In the genomic region with DNA sequence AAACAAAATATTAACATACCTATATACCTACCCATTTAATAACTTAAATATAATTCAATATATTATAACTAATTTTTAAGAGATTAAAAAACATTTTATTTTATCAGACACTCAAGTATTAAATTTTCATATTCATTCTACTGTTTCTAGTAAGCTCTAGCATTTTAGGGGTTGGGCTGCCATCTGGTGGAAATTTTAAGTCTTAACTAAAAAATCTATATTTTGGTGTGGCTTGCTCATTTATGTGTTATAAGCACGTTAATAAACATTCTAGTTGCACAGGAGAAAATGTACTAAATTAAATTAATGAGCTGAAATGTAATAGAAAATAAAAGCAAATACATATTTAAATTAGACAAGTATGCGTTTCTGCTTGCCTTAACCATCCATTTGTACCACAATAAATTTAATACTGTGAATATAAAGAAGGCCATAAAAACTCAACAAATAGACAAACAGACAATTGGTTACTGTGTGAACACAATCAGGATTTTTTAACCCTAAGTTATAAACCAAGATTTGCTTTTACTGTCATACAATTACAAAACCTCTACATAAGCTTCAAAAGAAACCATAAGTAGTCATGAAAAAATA, we compare ENCODE assay signal across 9 cellular contexts.
DNase-seq lines count a peak whose midpoint lies in the region; ATAC-seq, FAIRE-seq and TF ChIP-seq lines count a peak whose summit lies in the region.
"Had no signal": no experiment of that assay in that cellular context is flagged by ENCODE, and none has a peak within 500 bp of the region (broad histone marks: within the 10 kb centered on the region; RNA-seq: fewer than 3 reads in every experiment).

No MANE protein-coding gene starts in this region.

- H3K9me1 ChIP-seq in K562 (ENCODE audit: control insufficient read depth, insufficient read depth, low read length): no peaks in the 10 kb centered on the region

- no peaks in the 10 kb centered on the region for H4K20me1 ChIP-seq in K562 (replicated peaks; ENCODE audit: control insufficient read depth, insufficient read depth, low read length)

- peak; percentile 65 to 79 for TF ChIP-seq RAD21 in K562 (CRISPR knock-in tag; conservative IDR thresholded peaks at IDR 0.05 in 1 of 2, IDR thresholded peaks at IDR 0.05 in 1 of 2)

- H3K4me1 Mint-ChIP-seq in activated CD4-positive, alpha-beta T cell treated with anti-CD3 and anti-CD28 coated beads for 36 hours: no peaks in the 10 kb centered on the region
- no peaks in the 10 kb centered on the region for H3K4me1 Mint-ChIP-seq in activated CD4-positive, alpha-beta T cell treated with anti-CD3 and anti-CD28 coated beads, Interleukin-2, amount 10 ng/mL, durations not matched to agents 7 days and 5 days

- H3K4me1 ChIP-seq in K562 (replicated peaks in 1 of 2; ENCODE audit: control insufficient read depth in 2 of 2, insufficient read depth in 2 of 2, low read length in 2 of 2): no peaks in the 10 kb centered on the region
- H3K4me1 ChIP-seq in sigmoid colon: no peaks in the 10 kb centered on the region
- H3K4me1 ChIP-seq: parathyroid adenoma had no signal

- TF ChIP-seq POLR2A in K562 (conservative IDR thresholded peaks at IDR 0.05) (no peak), sigmoid colon (IDR thresholded peaks at IDR 0.05) (no peak)

- POLR2A ChIA-PET in activated CD4-positive, alpha-beta T cell treated with anti-CD3 and anti-CD28 coated beads for 36 hours (lab: Charles Lee): no interaction called here
- POLR2A ChIA-PET in activated CD4-positive, alpha-beta T cell treated with anti-CD3 and anti-CD28 coated beads, Interleukin-2, amount 10 ng/mL, durations not matched to agents 7 days and 5 days (lab: Charles Lee): no interaction called here
- POLR2A ChIA-PET in K562 (lab: Yijun Ruan, JAX): no interaction called here

- in situ Hi-C loops in K562 (cut with MboI): loop anchor here (25.0 kb wide), 1 partner anchor 429 kb away; no protein-coding TSS in a partner anchor

- no peak overlapping the region for H3K27ac Mint-ChIP-seq in activated CD4-positive, alpha-beta T cell treated with anti-CD3 and anti-CD28 coated beads for 36 hours
- H3K27ac Mint-ChIP-seq in activated CD4-positive, alpha-beta T cell treated with anti-CD3 and anti-CD28 coated beads, Interleukin-2, amount 10 ng/mL, durations not matched to agents 7 days and 5 days: no peak overlapping the region

- no peak for ATAC-seq in activated CD4-positive, alpha-beta T cell treated with anti-CD3 and anti-CD28 coated beads for 36 hours
- ATAC-seq in K562 (no peak), HG03521 (IDR thresholded peaks at IDR 0.05; ENCODE audit: unreplicated experiment) (no peak)

- no TSS peak for BruUV-seq in K562 (replicated peaks; lab: Mats Ljungman, UMichigan)

- no peaks in the 10 kb centered on the region for H3K27me3 ChIP-seq in K562 (ENCODE audit: control insufficient read depth in 2 of 2, insufficient read depth in 2 of 2, low read length in 2 of 2)
- no peaks in the 10 kb centered on the region for H3K27me3 ChIP-seq in sigmoid colon

- H3K9ac ChIP-seq in K562 (ENCODE audit: insufficient read depth in 1 of 2, low read depth in 2 of 2, low read length in 2 of 2): no peak overlapping the region
- H3K9ac ChIP-seq: parathyroid adenoma had no signal

- no peak for FAIRE-seq in K562 (lab: Jason Lieb, UNC)

- H3K36me3 ChIP-seq in K562 (ENCODE audit: control insufficient read depth, insufficient read depth, low read length) (no peaks in the 10 kb centered on the region), sigmoid colon (no peaks in the 10 kb centered on the region)

- TF ChIP-seq CTCF in K562 (IDR thresholded peaks at IDR 0.05 in 2 of 3, conservative IDR thresholded peaks at IDR 0.05 in 1 of 3; ENCODE audit: insufficient read depth in 2 of 3, low read depth in 1 of 3, low read length in 3 of 3) (peak in 2 of 3 experiments; percentile 18 to 50; a peak in 3 of 6 replicates), sigmoid colon (IDR thresholded peaks at IDR 0.05) (peak in 1 of 4 experiments; percentile 21)

- H3K79me2 ChIP-seq in K562 (ENCODE audit: control insufficient read depth, insufficient read depth, low read length): no peaks in the 10 kb centered on the region
- H3K79me2 ChIP-seq: parathyroid adenoma had no signal

- H3K4me2 ChIP-seq in K562 (ENCODE audit: insufficient read depth, low read length): no peak overlapping the region

- CTCF ChIA-PET in activated CD4-positive, alpha-beta T cell treated with anti-CD3 and anti-CD28 coated beads for 36 hours (lab: Charles Lee): no interaction called here
- CTCF ChIA-PET in activated CD4-positive, alpha-beta T cell treated with anti-CD3 and anti-CD28 coated beads, Interleukin-2, amount 10 ng/mL, durations not matched to agents 7 days and 5 days (lab: Charles Lee): no interaction called here
- CTCF ChIA-PET in K562 (lab: Yijun Ruan, JAX; ENCODE audit: low intra/inter-chr PET ratio): interaction anchor here (0.7 kb wide), 1 partner anchor 96 kb away, joined by 3 read pairs; no protein-coding TSS in a partner anchor

- H3K27ac ChIP-seq in K562 (ENCODE audit: extremely low read depth, low read depth, low read length) (no peak overlapping the region), sigmoid colon (no peak overlapping the region)
- H3K27ac ChIP-seq: parathyroid adenoma had no signal

- H3K9me3 Mint-ChIP-seq in activated CD4-positive, alpha-beta T cell treated with anti-CD3 and anti-CD28 coated beads for 36 hours (ENCODE audit: low read depth): peaks cover 1% of the 10 kb centered on the region
- H3K9me3 Mint-ChIP-seq in activated CD4-positive, alpha-beta T cell treated with anti-CD3 and anti-CD28 coated beads, Interleukin-2, amount 10 ng/mL, durations not matched to agents 7 days and 5 days: no peaks in the 10 kb centered on the region

- intact Hi-C loops in activated CD4-positive, alpha-beta T cell treated with anti-CD3 and anti-CD28 coated beads for 36 hours (cut with DNase I, micrococcal nuclease): loop anchor here in 1 of 2 experiments (2.0 kb wide), 1 partner anchor 422 kb away; no protein-coding TSS in a partner anchor
- intact Hi-C loops in K562 (cut with micrococcal nuclease) (loop anchor here (5.0 kb wide), 1 partner anchor 419 kb away; no protein-coding TSS in a partner anchor), sigmoid colon (cut with DNase I) (no loop called here)

- H3K4me3 ChIP-seq in K562: no peak overlapping the region
- no peak overlapping the region for H3K4me3 ChIP-seq in sigmoid colon

- WGBS in K562 (ENCODE audit: insufficient coverage, low coverage, missing lambda C conversion rate): 2% methylated on average over 2 of the region's 2 CpGs
- WGBS in sigmoid colon, 2 donors: 7 to 27% methylated on average over 2 of the region's 2 CpGs

- H3K36me3 Mint-ChIP-seq in activated CD4-positive, alpha-beta T cell treated with anti-CD3 and anti-CD28 coated beads for 36 hours (ENCODE audit: low read depth): no peaks in the 10 kb centered on the region
- no peaks in the 10 kb centered on the region for H3K36me3 Mint-ChIP-seq in activated CD4-positive, alpha-beta T cell treated with anti-CD3 and anti-CD28 coated beads, Interleukin-2, amount 10 ng/mL, durations not matched to agents 7 days and 5 days (ENCODE audit: low read depth)

- TF ChIP-seq EP300 in K562 (IDR thresholded peaks at IDR 0.05; ENCODE audit: low read length) (no peak), sigmoid colon (IDR thresholded peaks at IDR 0.05) (no peak)

- no peaks in the 10 kb centered on the region for H3K9me3 ChIP-seq in K562 (replicated peaks; ENCODE audit: control insufficient read depth, insufficient read depth, low read depth, low read length)
- H3K9me3 ChIP-seq in sigmoid colon: no peaks in the 10 kb centered on the region

- peak; percentile 11 for DNase-seq in activated CD4-positive, alpha-beta T cell treated with anti-CD3 and anti-CD28 coated beads for 36 hours
- DNase-seq in activated CD4-positive, alpha-beta T cell treated with anti-CD3 and anti-CD28 coated beads, Interleukin-2, amount 10 ng/mL, durations not matched to agents 7 days and 5 days: no peak
- peak; percentile 56 for DNase-seq in NCI-H526 treated with DMSO at 0.1 percent for 48 hours (lab: John Stamatoyannopoulos, UW)
- peak in 3 of 4 experiments; percentile 6 to 52 (median 15) for DNase-seq in K562 (ENCODE audit: extremely low read depth in 1 of 4, low spot score in 3 of 4)
- DNase-seq in myocyte (ENCODE audit: low read depth): peak; percentile 59
- DNase-seq in DMS79 treated with DMSO at 0.1 percent for 48 hours (lab: John Stamatoyannopoulos, UW): no peak
- no peak for DNase-seq in sigmoid colon

- no peak overlapping the region for H3K4me3 Mint-ChIP-seq in activated CD4-positive, alpha-beta T cell treated with anti-CD3 and anti-CD28 coated beads for 36 hours
- H3K4me3 Mint-ChIP-seq in activated CD4-positive, alpha-beta T cell treated with anti-CD3 and anti-CD28 coated beads, Interleukin-2, amount 10 ng/mL, durations not matched to agents 7 days and 5 days: no peak overlapping the region

- H2AFZ ChIP-seq in K562 (ENCODE audit: low read depth, low read length): no peak overlapping the region
- H2AFZ ChIP-seq: parathyroid adenoma had no signal

- no peaks in the 10 kb centered on the region for H3K27me3 Mint-ChIP-seq in activated CD4-positive, alpha-beta T cell treated with anti-CD3 and anti-CD28 coated beads for 36 hours
- H3K27me3 Mint-ChIP-seq in activated CD4-positive, alpha-beta T cell treated with anti-CD3 and anti-CD28 coated beads, Interleukin-2, amount 10 ng/mL, durations not matched to agents 7 days and 5 days: no peaks in the 10 kb centered on the region

TF ChIP-seq in K562, 482 proteins besides CTCF, POLR2A, EP300 and RAD21:
- no peak for TF ChIP-seq FOXJ2 (tag; IDR thresholded peaks at IDR 0.05)
- TF ChIP-seq, protein P1, sequence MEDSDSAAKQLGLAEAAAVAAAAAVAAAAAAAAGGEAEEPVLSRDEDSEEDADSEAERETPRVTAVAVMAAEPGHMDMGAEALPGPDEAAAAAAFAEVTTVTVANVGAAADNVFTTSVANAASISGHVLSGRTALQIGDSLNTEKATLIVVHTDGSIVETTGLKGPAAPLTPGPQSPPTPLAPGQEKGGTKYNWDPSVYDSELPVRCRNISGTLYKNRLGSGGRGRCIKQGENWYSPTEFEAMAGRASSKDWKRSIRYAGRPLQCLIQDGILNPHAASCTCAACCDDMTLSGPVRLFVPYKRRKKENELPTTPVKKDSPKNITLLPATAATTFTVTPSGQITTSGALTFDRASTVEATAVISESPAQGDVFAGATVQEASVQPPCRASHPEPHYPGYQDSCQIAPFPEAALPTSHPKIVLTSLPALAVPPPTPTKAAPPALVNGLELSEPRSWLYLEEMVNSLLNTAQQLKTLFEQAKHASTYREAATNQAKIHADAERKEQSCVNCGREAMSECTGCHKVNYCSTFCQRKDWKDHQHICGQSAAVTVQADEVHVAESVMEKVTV (CRISPR knock-in tag; IDR thresholded peaks at IDR 0.05): peak; percentile 38; the same call in 1 of the 2 replicates

Comparison
In these comparisons a context has a peak if more than half of its experiments do, and no peak if none do; other contexts are left out.
1. DNase-seq: peak in activated CD4-positive, alpha-beta T cell treated with anti-CD3 and anti-CD28 coated beads for 36 hours (single experiment), NCI-H526 treated with DMSO at 0.1 percent for 48 hours (single experiment), K562 (3 of 4) and myocyte (single experiment); none in activated CD4-positive, alpha-beta T cell treated with anti-CD3 and anti-CD28 coated beads, Interleukin-2, amount 10 ng/mL, durations not matched to agents 7 days and 5 days (single experiment), DMS79 treated with DMSO at 0.1 percent for 48 hours (single experiment) and sigmoid colon (single experiment).